19 cellular contexts compared by ENCODE assay signal in genomic region chr22:42797021-42797420, GRCh38.
DNase-seq lines count a peak whose midpoint lies in the region; ATAC-seq and TF ChIP-seq lines count a peak whose summit lies in the region.
"Had no signal": no experiment of that assay in that cellular context is flagged by ENCODE, and none has a peak within 500 bp of the region (broad histone marks: within the 10 kb centered on the region; RNA-seq: fewer than 3 reads in every experiment).

No MANE protein-coding gene starts in this region.

- H3K36me3 ChIP-seq in heart left ventricle: peaks cover 0 to 62% (median 46%) of the 10 kb centered on the region in 9 donors

- H3K27me3 ChIP-seq in heart left ventricle (no peaks in the 10 kb centered on the region), dorsolateral prefrontal cortex (no peaks in the 10 kb centered on the region)

- intact Hi-C loops in heart left ventricle (cut with DNase I): no loop called here
- intact Hi-C loops in cardiac septum (cut with DNase I): no loop called here
- intact Hi-C loops in dorsolateral prefrontal cortex (cut with DNase I): no loop called here

- no peaks in the 10 kb centered on the region for H3K9me3 Mint-ChIP-seq in WTC11

- peak overlapping the region in 11 of 12 donors; percentile 13 to 66 (median 33) for H3K27ac ChIP-seq in heart left ventricle
- H3K27ac ChIP-seq in cingulate gyrus (ENCODE audit: low read depth, low read length): peak overlapping the region; percentile 0
- H3K27ac ChIP-seq in dorsolateral prefrontal cortex: peak overlapping the region in 22 of 59 donors; percentile 1 to 55 (median 32)
- H3K27ac ChIP-seq: parathyroid adenoma had no signal

- POLR2A ChIA-PET in WTC11 (lab: Charles Lee): no interaction called here

- H3K4me3 ChIP-seq in heart left ventricle (no peak overlapping the region), dorsolateral prefrontal cortex (no peak overlapping the region)
- H3K4me3 ChIP-seq: mucosa of descending colon had no signal

- no peaks in the 10 kb centered on the region for H3K36me3 Mint-ChIP-seq in WTC11

- no peak overlapping the region for H3K27ac Mint-ChIP-seq in WTC11

- H3K27me3 Mint-ChIP-seq in WTC11 (ENCODE audit: low read depth): no peaks in the 10 kb centered on the region

- peaks cover 19% of the 10 kb centered on the region for H3K4me1 Mint-ChIP-seq in WTC11

- peak in 1 of 5 donors; percentile 56 for DNase-seq in heart left ventricle
- DNase-seq in cardiac septum (ENCODE audit: low spot score): no peak
- peak; percentile 64 for DNase-seq in left kidney (ENCODE audit: low read depth, low spot score)
- DNase-seq in WTC11 (ENCODE audit: low spot score): no peak
- no peak for DNase-seq in NK-92 treated with Interleukin-12 subunit alpha and Interleukin-12 subunit beta, amount 100 ng/mL, for 24 hours (lab: John Stamatoyannopoulos, UW)
- no peak for DNase-seq in midbrain (lab: John Stamatoyannopoulos, UW)
- DNase-seq in dorsolateral prefrontal cortex: no peak
- DNase-seq: activated CD4-positive, alpha-beta T cell treated with anti-CD3 and anti-CD28 coated beads, Interleukin-2, amount 50 U/mL, for 1 hour; anterior cingulate cortex; cortex of kidney; GOT3; KG1; mucosa of descending colon; NCI-H2029; NCI-H774; stimulated activated CD4-positive, alpha-beta T cell treated with anti-CD3 and anti-CD28 coated beads, Interleukin-15, amount 100 ng/mL, for 24 hours; T-helper 9 cell had no signal

- TF ChIP-seq CTCF in heart left ventricle (IDR thresholded peaks at IDR 0.05) (no peak), WTC11 (IDR thresholded peaks at IDR 0.05) (no peak), dorsolateral prefrontal cortex (IDR thresholded peaks at IDR 0.05 in 54 of 56, conservative IDR thresholded peaks at IDR 0.05 in 2 of 56; ENCODE audit: low read depth in 1 of 56, partially characterized antibody in 56 of 56) (no peak)

- ATAC-seq in heart left ventricle: peak in 3 of 4 donors; percentile 17 to 51 (median 25)
- ATAC-seq in WTC11: no peak
- ATAC-seq: mucosa of descending colon had no signal

- WGBS in heart left ventricle, 4 donors: 32 to 47% (median 41%) methylated on average over 5 of the region's 5 CpGs

- peaks cover 0 to 28% (median 16%) of the 10 kb centered on the region in 12 donors for H3K4me1 ChIP-seq in heart left ventricle
- H3K4me1 ChIP-seq: parathyroid adenoma had no signal

- H3K4me3 Mint-ChIP-seq in WTC11: no peak overlapping the region

- no peak for TF ChIP-seq POLR2A in heart left ventricle (IDR thresholded peaks at IDR 0.05)

- CTCF ChIA-PET in WTC11 (lab: Charles Lee): interaction anchor here (0.9 to 2.2 kb wide), 3 partner anchors 23 to 263 kb away, joined by 4 to 7 read pairs (median 5); no protein-coding TSS in a partner anchor

- no peaks in the 10 kb centered on the region for H3K9me3 ChIP-seq in heart left ventricle
- H3K9me3 ChIP-seq: mucosa of descending colon had no signal

TF ChIP-seq in WTC11, 78 proteins besides CTCF, POLR2A, EP300 and RAD21:
- no peak for TF ChIP-seq ARID4B (CRISPR knock-in tag; IDR thresholded peaks at IDR 0.05; ENCODE audit: borderline replicate concordance)
- no peak for TF ChIP-seq HMGXB4 (CRISPR knock-in tag; IDR thresholded peaks at IDR 0.05)
- no peak for TF ChIP-seq RELA (CRISPR knock-in tag; IDR thresholded peaks at IDR 0.05; ENCODE audit: borderline replicate concordance)
- no peak for TF ChIP-seq CDX4 (CRISPR knock-in tag; IDR thresholded peaks at IDR 0.05; ENCODE audit: borderline replicate concordance)
- TF ChIP-seq AR (CRISPR knock-in tag; IDR thresholded peaks at IDR 0.05): no peak
- no peak for TF ChIP-seq ZNF425 (CRISPR knock-in tag; conservative IDR thresholded peaks at IDR 0.05)
- TF ChIP-seq NFYB (CRISPR knock-in tag; conservative IDR thresholded peaks at IDR 0.05; ENCODE audit: low read depth): no peak
